Comparison of ENCODE assay signal across 10 cellular contexts in the genomic region with DNA sequence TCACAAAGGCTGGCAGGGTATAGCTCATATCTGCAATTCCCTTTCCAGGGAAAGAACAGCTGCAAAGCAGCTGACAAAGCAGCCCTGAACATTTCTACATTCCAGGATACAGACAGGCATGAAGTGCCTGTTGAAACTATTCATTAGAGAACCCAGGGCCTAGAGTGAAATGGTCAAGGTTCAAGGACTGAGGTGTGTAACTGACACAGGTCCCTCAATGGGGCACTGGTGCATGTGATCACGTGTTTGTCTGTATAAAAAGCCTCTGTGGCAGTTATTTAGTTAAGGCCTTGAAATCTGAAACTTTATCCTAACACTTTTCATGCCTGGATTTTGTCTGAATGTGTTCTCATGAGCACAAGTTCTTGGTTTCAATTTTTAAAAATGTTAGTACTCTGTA. TPM values are rescaled to one million over a fixed set of nuclear protein-coding genes. Genes with fewer than 3 reads are reported as not detected.
A peak's percentile ranks its signal among the peaks of the same experiment; 100 is the strongest.
DNase-seq lines count a peak whose midpoint lies in the region; ATAC-seq and TF ChIP-seq lines count a peak whose summit lies in the region.
"Had no signal": no experiment of that assay in that cellular context is flagged by ENCODE, and none has a peak within 500 bp of the region (broad histone marks: within the 10 kb centered on the region; RNA-seq: fewer than 3 reads in every experiment).

No MANE protein-coding gene starts in this region.

- H3K4me1 ChIP-seq in foreskin keratinocyte, result no peaks in the 10 kb centered on the region

- DNase-seq in AG10803 (ENCODE audit: low read depth) (peak; percentile 76), NCI-H2227 (lab: John Stamatoyannopoulos, UW; ENCODE audit: unreplicated experiment) (peak; percentile 52), fibroblast of the aortic adventitia (ENCODE audit: low read depth) (peak; percentile 82), foreskin keratinocyte (no peak), CD1c-positive myeloid dendritic cell (ENCODE audit: extremely low spot score) (no peak), caudate nucleus (lab: John Stamatoyannopoulos, UW) (no peak)
- DNase-seq: COR-L47, head of caudate nucleus had no signal

- H3K4me3 Mint-ChIP-seq in nephron, result peak overlapping the region in 1 of 3 experiments; percentile 45

- peaks cover 83% of the 10 kb centered on the region for H3K4me1 Mint-ChIP-seq in nephron

- no peak for ATAC-seq in GM19023 (IDR thresholded peaks at IDR 0.05; ENCODE audit: unreplicated experiment)
- no peak for ATAC-seq in foreskin keratinocyte

- H3K4me3 ChIP-seq in AG10803 (ENCODE audit: low read length) (no peak overlapping the region), fibroblast of the aortic adventitia (ENCODE audit: low read depth, low read length) (no peak overlapping the region)

- peak overlapping the region; percentile 93 to 99 (median 97) for H3K27ac Mint-ChIP-seq in nephron

- H3K36me3 Mint-ChIP-seq in nephron (ENCODE audit: low read depth), result peaks cover 47% of the 10 kb centered on the region

- H3K27ac ChIP-seq in foreskin keratinocyte (no peak overlapping the region), caudate nucleus (ENCODE audit: low read depth, low read length) (no peak overlapping the region)

- no peaks in the 10 kb centered on the region for H3K27me3 Mint-ChIP-seq in nephron (ENCODE audit: low read depth)

- H3K27me3 ChIP-seq in foreskin keratinocyte, result no peaks in the 10 kb centered on the region

- no peaks in the 10 kb centered on the region for H3K9me3 Mint-ChIP-seq in nephron

- TF ChIP-seq CTCF in AG10803 (conservative IDR thresholded peaks at IDR 0.05; ENCODE audit: low read length), result no peak
- no peak for TF ChIP-seq CTCF in fibroblast of the aortic adventitia (IDR thresholded peaks at IDR 0.05; ENCODE audit: insufficient read depth, low read length)
- TF ChIP-seq CTCF in nephron (IDR thresholded peaks at IDR 0.05; ENCODE audit: unreplicated experiment in 3 of 3), result no peak
- TF ChIP-seq CTCF in foreskin keratinocyte (conservative IDR thresholded peaks at IDR 0.05), result no peak

RNA-seq across cellular contexts. Expression of a gene that starts 47.1 kb away (rescaled TPM):
- total RNA-seq in fibroblast of the aortic adventitia (ENCODE audit: low replicate concordance), result 23.6 and 50.8 TPM in 2 replicates
- total RNA-seq in foreskin keratinocyte, result 28.7 and 33.1 TPM in 2 replicates
- polyA plus RNA-seq in foreskin keratinocyte, result 9.4 and 9.5 TPM in 2 replicates

RNA-seq across cellular contexts. Expression of a gene that starts 49.0 kb away (rescaled TPM):
- total RNA-seq in fibroblast of the aortic adventitia (ENCODE audit: low replicate concordance) (8.4 and 11.5 TPM in 2 replicates), foreskin keratinocyte (15.6 and 18.1 TPM in 2 replicates)
- 10.7 and 11.2 TPM in 2 replicates for polyA plus RNA-seq in foreskin keratinocyte

RNA-seq across cellular contexts. Expression of a gene that starts 50.1 kb away (rescaled TPM):
- 66.6 and 91.5 TPM in 2 replicates for total RNA-seq in fibroblast of the aortic adventitia (ENCODE audit: low replicate concordance)
- 76.2 and 76.5 TPM in 2 replicates for total RNA-seq in foreskin keratinocyte
- 23.2 and 29.2 TPM in 2 replicates for polyA plus RNA-seq in foreskin keratinocyte

Comparison
In these comparisons a context has a peak if more than half of its experiments do, and no peak if none do; other contexts are left out.
1. DNase-seq: peak in AG10803 (single experiment), NCI-H2227 (single experiment) and fibroblast of the aortic adventitia (single experiment); none in foreskin keratinocyte (0 of 2), CD1c-positive myeloid dendritic cell (single experiment) and caudate nucleus (0 of 61).